Comparison of ENCODE assay signal across 18 cellular contexts in the genomic region with DNA sequence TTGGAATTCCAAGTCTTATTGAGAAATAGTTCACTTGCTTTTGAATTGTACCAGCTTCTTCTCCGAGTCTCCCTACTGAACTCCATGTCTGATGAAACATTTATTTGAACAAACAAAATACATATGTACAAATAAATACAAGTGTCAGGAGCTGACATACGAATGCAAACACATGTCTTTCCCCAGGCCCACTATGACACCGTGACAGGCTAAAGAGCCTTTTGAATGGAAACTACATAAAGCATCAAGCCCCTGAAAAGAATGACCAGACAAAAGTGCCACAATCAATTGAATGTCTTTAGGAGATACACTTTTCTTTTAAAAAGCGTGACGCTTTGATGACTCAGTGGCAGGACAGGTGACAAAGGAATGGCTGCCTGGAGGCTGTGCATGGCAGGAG.
"Had no signal": no experiment of that assay in that cellular context is flagged by ENCODE, and none has a peak within 500 bp of the region (broad histone marks: within the 10 kb centered on the region; RNA-seq: fewer than 3 reads in every experiment).

No MANE protein-coding gene starts in this region.

- H3K27ac ChIP-seq: esophagus squamous epithelium, gastroesophageal sphincter, right atrium auricular region, stomach, thoracic aorta had no signal

- ATAC-seq: gastroesophageal sphincter; left lobe of liver; mucosa of descending colon; naive thymus-derived CD8-positive, alpha-beta T cell had no signal

- DNase-seq: dermis blood vessel endothelial cell; esophagus squamous epithelium; foreskin fibroblast; glutamatergic neuron; islet precursor cell; mammary epithelial cell; mucosa of descending colon; naive thymus-derived CD8-positive, alpha-beta T cell; posterior cingulate gyrus; small intestine; stimulated activated CD4-positive, alpha-beta T cell treated with anti-CD3 and anti-CD28 coated beads, Interleukin-12 subunit alpha, Interleukin-12 subunit beta, amount 100 ng/mL, for 4 hours; stimulated activated naive CD4-positive, alpha-beta T cell; stomach; substantia nigra had no signal

- H3K4me3 ChIP-seq: esophagus squamous epithelium, gastroesophageal sphincter, mucosa of descending colon, right atrium auricular region, stomach, thoracic aorta had no signal
